26 cellular contexts compared by ENCODE assay signal in the genomic region with DNA sequence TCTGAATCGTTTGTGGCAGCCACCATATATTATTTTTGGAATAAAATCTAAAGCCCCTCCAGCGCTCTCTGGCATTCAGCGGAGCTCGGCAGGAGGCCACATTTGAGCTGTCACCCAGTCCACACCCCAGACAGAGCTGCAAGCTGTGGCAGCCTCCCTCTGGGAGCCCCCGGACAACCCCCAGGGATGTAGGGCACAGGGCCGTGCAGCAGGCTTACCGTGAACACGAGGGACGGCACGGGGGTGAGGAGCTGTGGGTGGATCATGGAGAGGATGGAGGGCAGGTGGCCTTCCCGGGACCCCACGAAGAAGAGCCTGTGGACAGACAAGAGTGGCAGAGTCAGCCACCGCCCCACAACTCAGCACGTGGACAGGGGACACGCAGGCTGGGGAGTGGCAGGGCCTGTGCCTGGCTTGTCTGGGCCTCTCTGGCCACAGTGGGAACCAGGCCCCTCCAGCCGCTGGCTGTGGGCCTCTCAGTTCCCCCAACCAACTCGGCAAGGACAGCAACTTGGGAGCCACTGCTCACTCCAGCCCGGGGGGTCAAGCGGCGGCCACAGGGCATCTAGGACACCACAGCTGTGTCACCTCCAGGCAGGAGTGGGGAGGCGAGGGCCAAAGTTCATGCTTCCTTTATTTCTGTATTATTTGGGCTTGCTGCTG. TPM values are rescaled to one million over a fixed set of nuclear protein-coding genes. Genes with fewer than 3 reads are reported as not detected.
DNase-seq lines count a peak whose midpoint lies in the region; ATAC-seq and TF ChIP-seq lines count a peak whose summit lies in the region.
"Had no signal": no experiment of that assay in that cellular context is flagged by ENCODE, and none has a peak within 500 bp of the region (broad histone marks: within the 10 kb centered on the region; RNA-seq: fewer than 3 reads in every experiment).

No MANE protein-coding gene starts in this region.

- H3K4me3 ChIP-seq in skeletal muscle satellite cell (ENCODE audit: low read length), result no peak overlapping the region
- H3K4me3 ChIP-seq: MG63 had no signal

- no peaks in the 10 kb centered on the region for H3K9me3 ChIP-seq in skeletal muscle satellite cell (replicated peaks; ENCODE audit: low read length)
- H3K9me3 ChIP-seq: MG63 had no signal

- peak overlapping the region; percentile 55 to 67 for H3K27ac Mint-ChIP-seq in activated naive CD4-positive, alpha-beta T cell treated with anti-CD3 and anti-CD28 coated beads, Interleukin-2, amount 50 U/mL, for 72 hours
- H3K27ac Mint-ChIP-seq: activated B cell treated with CpG ODN at 0.5 μM for 24 hours, type B pancreatic cell had no signal

- no peaks in the 10 kb centered on the region for H3K9me3 Mint-ChIP-seq in activated naive CD4-positive, alpha-beta T cell treated with anti-CD3 and anti-CD28 coated beads, Interleukin-2, amount 50 U/mL, for 72 hours
- H3K9me3 Mint-ChIP-seq: activated B cell treated with CpG ODN at 0.5 μM for 24 hours; activated CD4-positive, alpha-beta memory T cell treated with anti-CD3 and anti-CD28 coated beads, Interleukin-2, amount 10 ng/mL, durations not matched to agents 7 days and 5 days; central memory CD8-positive, alpha-beta T cell; IgD-negative memory B cell; stimulated activated naive CD8-positive, alpha-beta T cell treated with anti-CD3 and anti-CD28 coated beads, Interleukin-15, amount 100 ng/mL, for 72 hours; type B pancreatic cell had no signal

- peak overlapping the region; percentile 28 for H3K4me2 ChIP-seq in skeletal muscle satellite cell (ENCODE audit: low read length)

- peaks cover 75% of the 10 kb centered on the region for H3K36me3 ChIP-seq in skeletal muscle satellite cell (ENCODE audit: insufficient read depth, low read length)

- H3K4me1 ChIP-seq in skeletal muscle satellite cell (ENCODE audit: control insufficient read depth, insufficient read depth, low read length), result peaks cover 5% of the 10 kb centered on the region

- H3K27ac ChIP-seq in RWPE1 (peak overlapping the region; percentile 98), epithelial cell of prostate (peak overlapping the region; percentile 56)

- no peak for ATAC-seq in activated naive CD4-positive, alpha-beta T cell treated with anti-CD3 and anti-CD28 coated beads, Interleukin-2, amount 50 U/mL, for 72 hours
- no peak for ATAC-seq in HG03378 (IDR thresholded peaks at IDR 0.05; ENCODE audit: unreplicated experiment)
- ATAC-seq: stimulated activated naive CD8-positive, alpha-beta T cell treated with anti-CD3 and anti-CD28 coated beads, Interleukin-15, amount 100 ng/mL, for 72 hours had no signal

- no peaks in the 10 kb centered on the region for H3K27me3 ChIP-seq in skeletal muscle satellite cell (ENCODE audit: control insufficient read depth, insufficient read depth, low read length)
- H3K27me3 ChIP-seq: MG63 had no signal

- CTCF ChIA-PET in RWPE1 (lab: Yijun Ruan, JAX), result interaction anchor here (3.9 to 6.6 kb wide), 2 partner anchors 12 to 58 kb away, joined by 17 to 37 read pairs; no protein-coding TSS in a partner anchor

- no peak overlapping the region for H3K9ac ChIP-seq in skeletal muscle satellite cell (ENCODE audit: low read depth, low read length)

- DNase-seq in activated naive CD4-positive, alpha-beta T cell treated with anti-CD3 and anti-CD28 coated beads, Interleukin-2, amount 50 U/mL, for 72 hours (ENCODE audit: low spot score in 2 of 2), result no peak
- DNase-seq in activated naive CD4-positive, alpha-beta T cell (lab: John Stamatoyannopoulos, UW), result no peak
- DNase-seq in RWPE1 (ENCODE audit: low spot score) (no peak), epithelial cell of prostate (ENCODE audit: low read depth, low spot score) (no peak), NCI-H526 (lab: John Stamatoyannopoulos, UW) (no peak), NCI-H2227 (lab: John Stamatoyannopoulos, UW; ENCODE audit: unreplicated experiment) (no peak)
- DNase-seq: ACHN; activated B cell treated with CpG ODN at 0.5 μM for 24 hours; activated CD4-positive, alpha-beta memory T cell treated with anti-CD3 and anti-CD28 coated beads, Interleukin-2, amount 10 ng/mL, durations not matched to agents 7 days and 5 days; aorta; C1 segment of cervical spinal cord; EL; hippocampal formation; mammary epithelial cell; MG63; NCI-H1417; NCI-H2107; NCI-H510A; NK-92 treated with Interleukin-12 subunit alpha and Interleukin-12 subunit beta, amount 100 ng/mL, for 24 hours; stimulated activated naive CD8-positive, alpha-beta T cell treated with anti-CD3 and anti-CD28 coated beads, Interleukin-15, amount 100 ng/mL, for 72 hours; T-helper 9 cell had no signal

- POLR2A ChIA-PET in RWPE1 (lab: Yijun Ruan, JAX; ENCODE audit: low non-redundant PET), result no interaction called here

- no peak for TF ChIP-seq CTCF in RWPE1 (conservative IDR thresholded peaks at IDR 0.05; ENCODE audit: low read depth)

- H3K36me3 Mint-ChIP-seq in activated naive CD4-positive, alpha-beta T cell treated with anti-CD3 and anti-CD28 coated beads, Interleukin-2, amount 50 U/mL, for 72 hours, result peaks cover 10 to 21% of the 10 kb centered on the region in 2 donors
- H3K36me3 Mint-ChIP-seq: type B pancreatic cell had no signal

RNA-seq across cellular contexts. Expression of a gene that starts 31.5 kb away (rescaled TPM):
- total RNA-seq in activated naive CD4-positive, alpha-beta T cell treated with anti-CD3 and anti-CD28 coated beads, Interleukin-2, amount 50 U/mL, for 72 hours, result 100 to 1,000 TPM; 112 to 197 TPM
- 33.2 and 37.4 TPM in 2 replicates for total RNA-seq in skeletal muscle satellite cell (2012; rRNA removed)
